In genomic region chr5:98639258-98639657, GRCh38 we compare ENCODE assay signal across 18 cellular contexts.
"Had no signal": no experiment of that assay in that cellular context is flagged by ENCODE, and none has a peak within 500 bp of the region (broad histone marks: within the 10 kb centered on the region; RNA-seq: fewer than 3 reads in every experiment).

No MANE protein-coding gene starts in this region.

- H3K36me3 ChIP-seq: gastroesophageal sphincter, heart right ventricle, tibial artery had no signal

- H3K4me1 Mint-ChIP-seq: activated naive CD4-positive, alpha-beta T cell treated with anti-CD3 and anti-CD28 coated beads, Interleukin-2, amount 10 ng/mL, durations not matched to agents 7 days and 5 days; activated naive CD8-positive, alpha-beta T cell treated with anti-CD3 and anti-CD28 coated beads, Interleukin-2, amount 50 U/mL, for 24 hours; central memory CD8-positive, alpha-beta T cell had no signal

- H3K27ac Mint-ChIP-seq: activated CD8-positive, alpha-beta T cell treated with anti-CD3 and anti-CD28 coated beads, Interleukin-2, amount 10 ng/mL, durations not matched to agents 7 days and 5 days; activated naive CD4-positive, alpha-beta T cell treated with anti-CD3 and anti-CD28 coated beads, Interleukin-2, amount 10 ng/mL, durations not matched to agents 7 days and 5 days; activated naive CD8-positive, alpha-beta T cell treated with anti-CD3 and anti-CD28 coated beads, Interleukin-2, amount 50 U/mL, for 24 hours had no signal

- ATAC-seq: activated CD8-positive, alpha-beta T cell treated with anti-CD3 and anti-CD28 coated beads, Interleukin-2, amount 10 ng/mL, durations not matched to agents 7 days and 5 days; activated naive CD8-positive, alpha-beta T cell treated with anti-CD3 and anti-CD28 coated beads, Interleukin-2, amount 50 U/mL, for 24 hours; esophagus mucosa; gastroesophageal sphincter; heart right ventricle; psoas muscle; stimulated activated naive CD8-positive, alpha-beta T cell treated with anti-CD3 and anti-CD28 coated beads, Interleukin-15, Interleukin-2, amounts not matched to agents 100 U/mL and 50 U/mL, for 24 hours had no signal

- H3K9me3 ChIP-seq: gastroesophageal sphincter, heart right ventricle, psoas muscle, tibial artery had no signal

- H3K27me3 Mint-ChIP-seq: activated naive CD4-positive, alpha-beta T cell treated with anti-CD3 and anti-CD28 coated beads, Interleukin-2, amount 10 ng/mL, durations not matched to agents 7 days and 5 days; central memory CD8-positive, alpha-beta T cell had no signal

- H3K4me3 ChIP-seq: gastroesophageal sphincter, heart right ventricle, psoas muscle, tibial artery had no signal

- H3K36me3 Mint-ChIP-seq: activated naive CD4-positive, alpha-beta T cell treated with anti-CD3 and anti-CD28 coated beads, Interleukin-2, amount 10 ng/mL, durations not matched to agents 7 days and 5 days had no signal

- H3K4me3 Mint-ChIP-seq: activated CD8-positive, alpha-beta T cell treated with anti-CD3 and anti-CD28 coated beads, Interleukin-2, amount 10 ng/mL, durations not matched to agents 7 days and 5 days; activated naive CD4-positive, alpha-beta T cell treated with anti-CD3 and anti-CD28 coated beads, Interleukin-2, amount 10 ng/mL, durations not matched to agents 7 days and 5 days; activated naive CD8-positive, alpha-beta T cell treated with anti-CD3 and anti-CD28 coated beads, Interleukin-2, amount 50 U/mL, for 24 hours; central memory CD8-positive, alpha-beta T cell had no signal

- H3K27ac ChIP-seq: gastroesophageal sphincter, heart right ventricle, psoas muscle, tibial artery had no signal

- H3K4me1 ChIP-seq: psoas muscle had no signal

- H3K27me3 ChIP-seq: gastroesophageal sphincter, heart right ventricle, tibial artery had no signal

- H3K9me3 Mint-ChIP-seq: activated naive CD4-positive, alpha-beta T cell treated with anti-CD3 and anti-CD28 coated beads, Interleukin-2, amount 10 ng/mL, durations not matched to agents 7 days and 5 days; activated naive CD8-positive, alpha-beta T cell treated with anti-CD3 and anti-CD28 coated beads, Interleukin-2, amount 50 U/mL, for 24 hours; central memory CD8-positive, alpha-beta T cell had no signal

- DNase-seq: activated CD4-positive, alpha-beta T cell treated with anti-CD3 and anti-CD28 coated beads for 48 hours; activated CD4-positive, CD25-positive, alpha-beta regulatory T cell; activated CD8-positive, alpha-beta T cell treated with anti-CD3 and anti-CD28 coated beads, Interleukin-2, amount 10 ng/mL, durations not matched to agents 7 days and 5 days; activated effector memory CD4-positive, alpha-beta T cell treated with Interleukin-2 at 50 U/mL for 16 hours; activated naive CD4-positive, alpha-beta T cell treated with anti-CD3 and anti-CD28 coated beads, Interleukin-2, amount 10 ng/mL, durations not matched to agents 7 days and 5 days; activated naive CD8-positive, alpha-beta T cell treated with anti-CD3 and anti-CD28 coated beads, Interleukin-2, amount 50 U/mL, for 24 hours; activated T-cell treated with anti-CD3 and anti-CD28 coated beads, Interleukin-2, amount 50 U/mL, for 48 hours; anterior cingulate cortex; cortex of kidney; heart right ventricle; psoas muscle; stimulated activated naive CD8-positive, alpha-beta T cell treated with anti-CD3 and anti-CD28 coated beads, Interleukin-15, Interleukin-2, amounts not matched to agents 100 U/mL and 50 U/mL, for 24 hours; substantia nigra; T-helper 9 cell had no signal
